ENCODE assay signal across 2 cellular contexts in genomic region chr22:24706732-24707476, GRCh38.
TF ChIP-seq lines count a peak whose summit lies in the region.

No MANE protein-coding gene starts in this region.

TF ChIP-seq in HEK293, 187 proteins besides CTCF, POLR2A, EP300 and RAD21 (continues in another document):
- TF ChIP-seq ZBTB17 (tag by site-specific recombination; IDR thresholded peaks at IDR 0.05) (no peak), GLIS2 (tag by site-specific recombination; IDR thresholded peaks at IDR 0.05) (0 out of 2 replicates have a peak, but pooled peaks have one; percentile 6), ZNF513 (tag by site-specific recombination; IDR thresholded peaks at IDR 0.05) (no peak), HIC1 (tag by site-specific recombination; IDR thresholded peaks at IDR 0.05) (no peak), EGR2 (tag by site-specific recombination; IDR thresholded peaks at IDR 0.05; ENCODE audit: low read depth) (peak; percentile 97), ZNF701 (tag by site-specific recombination; IDR thresholded peaks at IDR 0.05) (no peak), ZNF26 (tag by site-specific recombination; IDR thresholded peaks at IDR 0.05) (no peak), BCL11B (tag by site-specific recombination; IDR thresholded peaks at IDR 0.05; ENCODE audit: low read depth) (no peak), ATF2 (tag by site-specific recombination; IDR thresholded peaks at IDR 0.05; ENCODE audit: low read depth) (no peak), ZNF529 (tag by site-specific recombination; IDR thresholded peaks at IDR 0.05; ENCODE audit: insufficient replicate concordance) (no peak), ZNF311 (tag by site-specific recombination; IDR thresholded peaks at IDR 0.05; ENCODE audit: borderline replicate concordance) (no peak), ZNF24 (tag by site-specific recombination; IDR thresholded peaks at IDR 0.05) (no peak), PBX3 (CRISPR knock-in tag; IDR thresholded peaks at IDR 0.05) (peak; percentile 3; the same call in 1 of the 2 replicates), ZNF843 (tag by site-specific recombination; IDR thresholded peaks at IDR 0.05) (no peak), ZNF223 (tag by site-specific recombination; IDR thresholded peaks at IDR 0.05) (no peak), ZNF580 (tag by site-specific recombination; IDR thresholded peaks at IDR 0.05) (no peak)

TF ChIP-seq in K562, 482 proteins besides CTCF, POLR2A, EP300 and RAD21:
- TF ChIP-seq EGR1 (conservative IDR thresholded peaks at IDR 0.05): peak; percentile 30; the same call in 1 of the 2 replicates
- TF ChIP-seq TAL1 (IDR thresholded peaks at IDR 0.05): no peak
- no peak for TF ChIP-seq SMARCE1 (IDR thresholded peaks at IDR 0.05)
- no peak for TF ChIP-seq ZNF347 (CRISPR knock-in tag; IDR thresholded peaks at IDR 0.05; ENCODE audit: low read depth)
- TF ChIP-seq RBM14 (IDR thresholded peaks at IDR 0.05; ENCODE audit: borderline replicate concordance, insufficient read depth, low read depth, low read length): no peak
